ENCODE assay signal across 1 cellular context in the genomic region with DNA sequence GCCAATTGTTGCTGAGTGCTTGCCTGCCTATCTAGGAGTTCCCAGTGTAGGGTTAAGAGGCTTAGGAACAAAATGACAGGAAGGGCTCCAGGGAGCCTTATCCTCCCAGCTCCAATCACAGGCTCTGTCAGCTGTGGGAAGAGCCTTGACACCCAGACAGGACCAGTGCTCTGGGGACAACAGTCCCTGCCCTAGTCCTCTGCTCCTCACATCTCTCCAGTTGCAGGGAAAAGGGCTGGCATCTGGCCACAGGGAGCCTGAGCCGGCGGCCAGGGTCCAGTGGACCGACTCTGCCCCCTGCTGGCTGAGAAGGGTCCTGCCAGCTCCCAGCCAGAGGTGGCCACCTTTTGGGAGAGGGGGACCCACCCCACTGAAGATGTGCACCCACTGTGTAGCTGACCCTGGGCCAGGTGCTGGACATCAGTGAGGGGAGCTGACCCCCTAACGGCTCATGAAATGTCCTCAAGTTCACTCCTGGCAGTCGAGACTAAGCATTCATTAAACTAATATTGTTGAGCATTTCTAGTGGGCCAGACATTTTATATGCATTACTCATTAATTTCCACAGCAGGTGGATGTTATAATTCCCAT.
TF ChIP-seq lines count a peak whose summit lies in the region.

No MANE protein-coding gene starts in this region.

TF ChIP-seq in HepG2, 621 proteins besides CTCF, POLR2A, EP300 and RAD21 (continued from another document):
- TF ChIP-seq, protein P1, sequence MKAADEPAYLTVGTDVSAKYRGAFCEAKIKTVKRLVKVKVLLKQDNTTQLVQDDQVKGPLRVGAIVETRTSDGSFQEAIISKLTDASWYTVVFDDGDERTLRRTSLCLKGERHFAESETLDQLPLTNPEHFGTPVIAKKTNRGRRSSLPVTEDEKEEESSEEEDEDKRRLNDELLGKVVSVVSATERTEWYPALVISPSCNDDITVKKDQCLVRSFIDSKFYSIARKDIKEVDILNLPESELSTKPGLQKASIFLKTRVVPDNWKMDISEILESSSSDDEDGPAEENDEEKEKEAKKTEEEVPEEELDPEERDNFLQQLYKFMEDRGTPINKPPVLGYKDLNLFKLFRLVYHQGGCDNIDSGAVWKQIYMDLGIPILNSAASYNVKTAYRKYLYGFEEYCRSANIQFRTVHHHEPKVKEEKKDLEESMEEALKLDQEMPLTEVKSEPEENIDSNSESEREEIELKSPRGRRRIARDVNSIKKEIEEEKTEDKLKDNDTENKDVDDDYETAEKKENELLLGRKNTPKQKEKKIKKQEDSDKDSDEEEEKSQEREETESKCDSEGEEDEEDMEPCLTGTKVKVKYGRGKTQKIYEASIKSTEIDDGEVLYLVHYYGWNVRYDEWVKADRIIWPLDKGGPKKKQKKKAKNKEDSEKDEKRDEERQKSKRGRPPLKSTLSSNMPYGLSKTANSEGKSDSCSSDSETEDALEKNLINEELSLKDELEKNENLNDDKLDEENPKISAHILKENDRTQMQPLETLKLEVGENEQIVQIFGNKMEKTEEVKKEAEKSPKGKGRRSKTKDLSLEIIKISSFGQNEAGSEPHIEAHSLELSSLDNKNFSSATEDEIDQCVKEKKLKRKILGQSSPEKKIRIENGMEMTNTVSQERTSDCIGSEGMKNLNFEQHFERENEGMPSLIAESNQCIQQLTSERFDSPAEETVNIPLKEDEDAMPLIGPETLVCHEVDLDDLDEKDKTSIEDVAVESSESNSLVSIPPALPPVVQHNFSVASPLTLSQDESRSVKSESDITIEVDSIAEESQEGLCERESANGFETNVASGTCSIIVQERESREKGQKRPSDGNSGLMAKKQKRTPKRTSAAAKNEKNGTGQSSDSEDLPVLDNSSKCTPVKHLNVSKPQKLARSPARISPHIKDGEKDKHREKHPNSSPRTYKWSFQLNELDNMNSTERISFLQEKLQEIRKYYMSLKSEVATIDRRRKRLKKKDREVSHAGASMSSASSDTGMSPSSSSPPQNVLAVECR (CRISPR knock-in tag; IDR thresholded peaks at IDR 0.05; ENCODE audit: borderline replicate concordance), result peak; percentile 41; the same call in 1 of the 2 replicates
- TF ChIP-seq, protein P2, sequence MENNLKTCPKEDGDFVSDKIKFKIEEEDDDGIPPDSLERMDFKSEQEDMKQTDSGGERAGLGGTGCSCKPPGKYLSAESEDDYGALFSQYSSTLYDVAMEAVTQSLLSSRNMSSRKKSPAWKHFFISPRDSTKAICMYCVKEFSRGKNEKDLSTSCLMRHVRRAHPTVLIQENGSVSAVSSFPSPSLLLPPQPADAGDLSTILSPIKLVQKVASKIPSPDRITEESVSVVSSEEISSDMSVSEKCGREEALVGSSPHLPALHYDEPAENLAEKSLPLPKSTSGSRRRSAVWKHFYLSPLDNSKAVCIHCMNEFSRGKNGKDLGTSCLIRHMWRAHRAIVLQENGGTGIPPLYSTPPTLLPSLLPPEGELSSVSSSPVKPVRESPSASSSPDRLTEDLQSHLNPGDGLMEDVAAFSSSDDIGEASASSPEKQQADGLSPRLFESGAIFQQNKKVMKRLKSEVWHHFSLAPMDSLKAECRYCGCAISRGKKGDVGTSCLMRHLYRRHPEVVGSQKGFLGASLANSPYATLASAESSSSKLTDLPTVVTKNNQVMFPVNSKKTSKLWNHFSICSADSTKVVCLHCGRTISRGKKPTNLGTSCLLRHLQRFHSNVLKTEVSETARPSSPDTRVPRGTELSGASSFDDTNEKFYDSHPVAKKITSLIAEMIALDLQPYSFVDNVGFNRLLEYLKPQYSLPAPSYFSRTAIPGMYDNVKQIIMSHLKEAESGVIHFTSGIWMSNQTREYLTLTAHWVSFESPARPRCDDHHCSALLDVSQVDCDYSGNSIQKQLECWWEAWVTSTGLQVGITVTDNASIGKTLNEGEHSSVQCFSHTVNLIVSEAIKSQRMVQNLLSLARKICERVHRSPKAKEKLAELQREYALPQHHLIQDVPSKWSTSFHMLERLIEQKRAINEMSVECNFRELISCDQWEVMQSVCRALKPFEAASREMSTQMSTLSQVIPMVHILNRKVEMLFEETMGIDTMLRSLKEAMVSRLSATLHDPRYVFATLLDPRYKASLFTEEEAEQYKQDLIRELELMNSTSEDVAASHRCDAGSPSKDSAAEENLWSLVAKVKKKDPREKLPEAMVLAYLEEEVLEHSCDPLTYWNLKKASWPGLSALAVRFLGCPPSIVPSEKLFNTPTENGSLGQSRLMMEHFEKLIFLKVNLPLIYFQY (CRISPR knock-in tag; IDR thresholded peaks at IDR 0.05; ENCODE audit: borderline replicate concordance), result 0 out of 2 replicates have a peak, but pooled peaks have one; percentile 25
- TF ChIP-seq ZNF501 (CRISPR knock-in tag; IDR thresholded peaks at IDR 0.05) (peak; percentile 74; the same call in 1 of the 2 replicates), YEATS2 (CRISPR knock-in tag; IDR thresholded peaks at IDR 0.05; ENCODE audit: borderline replicate concordance) (peak; percentile 42; the same call in 1 of the 2 replicates), ZMYM4 (CRISPR knock-in tag; IDR thresholded peaks at IDR 0.05) (peak; percentile 38; the same call in 1 of the 2 replicates), FOXO1 (CRISPR knock-in tag; IDR thresholded peaks at IDR 0.05) (0 out of 2 replicates have a peak, but pooled peaks have one; percentile 19), HDAC2 (CRISPR knock-in tag; IDR thresholded peaks at IDR 0.05) (0 out of 2 replicates have a peak, but pooled peaks have one; percentile 39), ZNF883 (CRISPR knock-in tag; IDR thresholded peaks at IDR 0.05; ENCODE audit: not compliant biosample characterization) (peak; percentile 72), FOSL2 (CRISPR knock-in tag; IDR thresholded peaks at IDR 0.05) (peak; percentile 34), SRY (CRISPR knock-in tag; IDR thresholded peaks at IDR 0.05) (0 out of 2 replicates have a peak, but pooled peaks have one; percentile 43), HIVEP1 (CRISPR knock-in tag; IDR thresholded peaks at IDR 0.05) (0 out of 2 replicates have a peak, but pooled peaks have one; percentile 22), ZNF350 (CRISPR knock-in tag; IDR thresholded peaks at IDR 0.05; ENCODE audit: borderline replicate concordance, low read depth) (0 out of 2 replicates have a peak, but pooled peaks have one; percentile 50), BRCA1 (CRISPR knock-in tag; IDR thresholded peaks at IDR 0.05) (no peak), ZNF598 (CRISPR knock-in tag; IDR thresholded peaks at IDR 0.05; ENCODE audit: borderline replicate concordance) (peak; percentile 91), NFATC3 (CRISPR knock-in tag; IDR thresholded peaks at IDR 0.05) (peak; percentile 81; the same call in 1 of the 2 replicates), SALL1 (CRISPR knock-in tag; IDR thresholded peaks at IDR 0.05) (peak; percentile 35; the same call in 1 of the 2 replicates), RXRA (CRISPR knock-in tag; IDR thresholded peaks at IDR 0.05) (0 out of 2 replicates have a peak, but pooled peaks have one; percentile 24), SAP130 (CRISPR knock-in tag; IDR thresholded peaks at IDR 0.05; ENCODE audit: low read depth) (peak; percentile 24; the same call in 1 of the 2 replicates), SNAI1 (CRISPR knock-in tag; IDR thresholded peaks at IDR 0.05; ENCODE audit: borderline replicate concordance) (no peak), NR2C2 (CRISPR knock-in tag; IDR thresholded peaks at IDR 0.05; ENCODE audit: borderline replicate concordance) (no peak), MAFK (conservative IDR thresholded peaks at IDR 0.05 in 1 of 2, IDR thresholded peaks at IDR 0.05 in 1 of 2; ENCODE audit: low read length in 2 of 2) (no peak), ZNF331 (CRISPR knock-in tag; IDR thresholded peaks at IDR 0.05) (peak; percentile 47; the same call in 1 of the 2 replicates)
- TF ChIP-seq, protein P3, sequence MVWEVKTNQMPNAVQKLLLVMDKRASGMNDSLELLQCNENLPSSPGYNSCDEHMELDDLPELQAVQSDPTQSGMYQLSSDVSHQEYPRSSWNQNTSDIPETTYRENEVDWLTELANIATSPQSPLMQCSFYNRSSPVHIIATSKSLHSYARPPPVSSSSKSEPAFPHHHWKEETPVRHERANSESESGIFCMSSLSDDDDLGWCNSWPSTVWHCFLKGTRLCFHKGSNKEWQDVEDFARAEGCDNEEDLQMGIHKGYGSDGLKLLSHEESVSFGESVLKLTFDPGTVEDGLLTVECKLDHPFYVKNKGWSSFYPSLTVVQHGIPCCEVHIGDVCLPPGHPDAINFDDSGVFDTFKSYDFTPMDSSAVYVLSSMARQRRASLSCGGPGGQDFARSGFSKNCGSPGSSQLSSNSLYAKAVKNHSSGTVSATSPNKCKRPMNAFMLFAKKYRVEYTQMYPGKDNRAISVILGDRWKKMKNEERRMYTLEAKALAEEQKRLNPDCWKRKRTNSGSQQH (CRISPR knock-in tag; IDR thresholded peaks at IDR 0.05; ENCODE audit: low read depth), result 0 out of 2 replicates have a peak, but pooled peaks have one; percentile 42
- TF ChIP-seq, protein P4, sequence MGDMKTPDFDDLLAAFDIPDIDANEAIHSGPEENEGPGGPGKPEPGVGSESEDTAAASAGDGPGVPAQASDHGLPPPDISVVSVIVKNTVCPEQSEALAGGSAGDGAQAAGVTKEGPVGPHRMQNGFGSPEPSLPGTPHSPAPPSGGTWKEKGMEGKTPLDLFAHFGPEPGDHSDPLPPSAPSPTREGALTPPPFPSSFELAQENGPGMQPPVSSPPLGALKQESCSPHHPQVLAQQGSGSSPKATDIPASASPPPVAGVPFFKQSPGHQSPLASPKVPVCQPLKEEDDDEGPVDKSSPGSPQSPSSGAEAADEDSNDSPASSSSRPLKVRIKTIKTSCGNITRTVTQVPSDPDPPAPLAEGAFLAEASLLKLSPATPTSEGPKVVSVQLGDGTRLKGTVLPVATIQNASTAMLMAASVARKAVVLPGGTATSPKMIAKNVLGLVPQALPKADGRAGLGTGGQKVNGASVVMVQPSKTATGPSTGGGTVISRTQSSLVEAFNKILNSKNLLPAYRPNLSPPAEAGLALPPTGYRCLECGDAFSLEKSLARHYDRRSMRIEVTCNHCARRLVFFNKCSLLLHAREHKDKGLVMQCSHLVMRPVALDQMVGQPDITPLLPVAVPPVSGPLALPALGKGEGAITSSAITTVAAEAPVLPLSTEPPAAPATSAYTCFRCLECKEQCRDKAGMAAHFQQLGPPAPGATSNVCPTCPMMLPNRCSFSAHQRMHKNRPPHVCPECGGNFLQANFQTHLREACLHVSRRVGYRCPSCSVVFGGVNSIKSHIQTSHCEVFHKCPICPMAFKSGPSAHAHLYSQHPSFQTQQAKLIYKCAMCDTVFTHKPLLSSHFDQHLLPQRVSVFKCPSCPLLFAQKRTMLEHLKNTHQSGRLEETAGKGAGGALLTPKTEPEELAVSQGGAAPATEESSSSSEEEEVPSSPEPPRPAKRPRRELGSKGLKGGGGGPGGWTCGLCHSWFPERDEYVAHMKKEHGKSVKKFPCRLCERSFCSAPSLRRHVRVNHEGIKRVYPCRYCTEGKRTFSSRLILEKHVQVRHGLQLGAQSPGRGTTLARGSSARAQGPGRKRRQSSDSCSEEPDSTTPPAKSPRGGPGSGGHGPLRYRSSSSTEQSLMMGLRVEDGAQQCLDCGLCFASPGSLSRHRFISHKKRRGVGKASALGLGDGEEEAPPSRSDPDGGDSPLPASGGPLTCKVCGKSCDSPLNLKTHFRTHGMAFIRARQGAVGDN (CRISPR knock-in tag; IDR thresholded peaks at IDR 0.05), result peak; percentile 80
- TF ChIP-seq, protein P5, sequence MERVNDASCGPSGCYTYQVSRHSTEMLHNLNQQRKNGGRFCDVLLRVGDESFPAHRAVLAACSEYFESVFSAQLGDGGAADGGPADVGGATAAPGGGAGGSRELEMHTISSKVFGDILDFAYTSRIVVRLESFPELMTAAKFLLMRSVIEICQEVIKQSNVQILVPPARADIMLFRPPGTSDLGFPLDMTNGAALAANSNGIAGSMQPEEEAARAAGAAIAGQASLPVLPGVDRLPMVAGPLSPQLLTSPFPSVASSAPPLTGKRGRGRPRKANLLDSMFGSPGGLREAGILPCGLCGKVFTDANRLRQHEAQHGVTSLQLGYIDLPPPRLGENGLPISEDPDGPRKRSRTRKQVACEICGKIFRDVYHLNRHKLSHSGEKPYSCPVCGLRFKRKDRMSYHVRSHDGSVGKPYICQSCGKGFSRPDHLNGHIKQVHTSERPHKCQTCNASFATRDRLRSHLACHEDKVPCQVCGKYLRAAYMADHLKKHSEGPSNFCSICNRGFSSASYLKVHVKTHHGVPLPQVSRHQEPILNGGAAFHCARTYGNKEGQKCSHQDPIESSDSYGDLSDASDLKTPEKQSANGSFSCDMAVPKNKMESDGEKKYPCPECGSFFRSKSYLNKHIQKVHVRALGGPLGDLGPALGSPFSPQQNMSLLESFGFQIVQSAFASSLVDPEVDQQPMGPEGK (CRISPR knock-in tag; IDR thresholded peaks at IDR 0.05), result 0 out of 2 replicates have a peak, but pooled peaks have one; percentile 25
- TF ChIP-seq, protein P6, sequence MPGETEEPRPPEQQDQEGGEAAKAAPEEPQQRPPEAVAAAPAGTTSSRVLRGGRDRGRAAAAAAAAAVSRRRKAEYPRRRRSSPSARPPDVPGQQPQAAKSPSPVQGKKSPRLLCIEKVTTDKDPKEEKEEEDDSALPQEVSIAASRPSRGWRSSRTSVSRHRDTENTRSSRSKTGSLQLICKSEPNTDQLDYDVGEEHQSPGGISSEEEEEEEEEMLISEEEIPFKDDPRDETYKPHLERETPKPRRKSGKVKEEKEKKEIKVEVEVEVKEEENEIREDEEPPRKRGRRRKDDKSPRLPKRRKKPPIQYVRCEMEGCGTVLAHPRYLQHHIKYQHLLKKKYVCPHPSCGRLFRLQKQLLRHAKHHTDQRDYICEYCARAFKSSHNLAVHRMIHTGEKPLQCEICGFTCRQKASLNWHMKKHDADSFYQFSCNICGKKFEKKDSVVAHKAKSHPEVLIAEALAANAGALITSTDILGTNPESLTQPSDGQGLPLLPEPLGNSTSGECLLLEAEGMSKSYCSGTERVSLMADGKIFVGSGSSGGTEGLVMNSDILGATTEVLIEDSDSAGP (CRISPR knock-in tag; IDR thresholded peaks at IDR 0.05; ENCODE audit: borderline replicate concordance), result peak; percentile 48; the same call in 1 of the 2 replicates
